1 cellular context compared by ENCODE assay signal in genomic region chr2:38827539-38828145, GRCh38.
TF ChIP-seq lines count a peak whose summit lies in the region.

No MANE protein-coding gene starts in this region.

TF ChIP-seq in HepG2, 621 proteins besides CTCF, POLR2A, EP300 and RAD21:
- peak; percentile 69 to 74 for TF ChIP-seq MAFK (conservative IDR thresholded peaks at IDR 0.05 in 1 of 2, IDR thresholded peaks at IDR 0.05 in 1 of 2; ENCODE audit: low read length in 2 of 2)
- peak; percentile 51; the same call in 1 of the 2 replicates for TF ChIP-seq NFE2 (CRISPR knock-in tag; IDR thresholded peaks at IDR 0.05)
- peak; percentile 48 for TF ChIP-seq MAFF (IDR thresholded peaks at IDR 0.05; ENCODE audit: low read depth, low read length)
- TF ChIP-seq NFE2L2 (IDR thresholded peaks at IDR 0.05; ENCODE audit: low read length): peak; percentile 95
